In genomic region chr5:6328173-6328572, GRCh38 we compare ENCODE assay signal across 9 cellular contexts. TPM values are rescaled to one million over a fixed set of nuclear protein-coding genes. Genes with fewer than 3 reads are reported as not detected.
DNase-seq lines count a peak whose midpoint lies in the region; ATAC-seq and TF ChIP-seq lines count a peak whose summit lies in the region.
"Had no signal": no experiment of that assay in that cellular context is flagged by ENCODE, and none has a peak within 500 bp of the region (broad histone marks: within the 10 kb centered on the region; RNA-seq: fewer than 3 reads in every experiment).

No MANE protein-coding gene starts in this region.

- H3K9me3 Mint-ChIP-seq in immature natural killer cell: peaks cover 2 to 23% (median 7%) of the 10 kb centered on the region in 6 donors

- H3K27ac ChIP-seq in HEK293 (ENCODE audit: extremely low read depth, low read depth, low read length) (no peak overlapping the region), foreskin keratinocyte (no peak overlapping the region), sigmoid colon (no peak overlapping the region), tibial artery (no peak overlapping the region)

- peaks cover 0 to 6% (median 0%) of the 10 kb centered on the region in 3 donors for H3K27me3 Mint-ChIP-seq in immature natural killer cell (ENCODE audit: low read depth in 3 of 3)

- CTCF ChIA-PET in HEK293 (lab: Yijun Ruan, JAX): interaction anchor here (0.6 to 1.0 kb wide), 2 partner anchors 197 to 207 kb away, joined by 3 read pairs; no protein-coding TSS in a partner anchor

- TF ChIP-seq CTCF in HEK293 (tag by site-specific recombination; IDR thresholded peaks at IDR 0.05) (no peak), foreskin keratinocyte (conservative IDR thresholded peaks at IDR 0.05) (no peak), sigmoid colon (IDR thresholded peaks at IDR 0.05) (no peak), tibial artery (IDR thresholded peaks at IDR 0.05) (no peak)

- peaks cover 15 to 25% (median 16%) of the 10 kb centered on the region in 3 donors for H3K36me3 Mint-ChIP-seq in immature natural killer cell

- H3K9me3 ChIP-seq in HEK293 (ENCODE audit: control insufficient read depth, insufficient read depth, low read depth, low read length): no peaks in the 10 kb centered on the region
- peaks cover 5 to 12% (median 7%) of the 10 kb centered on the region in 4 donors for H3K9me3 ChIP-seq in sigmoid colon
- peaks cover 2 to 21% (median 9%) of the 10 kb centered on the region in 3 donors for H3K9me3 ChIP-seq in tibial artery

- TF ChIP-seq POLR2A in sigmoid colon (IDR thresholded peaks at IDR 0.05): no peak

- H3K27ac Mint-ChIP-seq in immature natural killer cell: no peak overlapping the region

- TF ChIP-seq EP300 in sigmoid colon (IDR thresholded peaks at IDR 0.05): no peak

- no peaks in the 10 kb centered on the region for H3K4me1 Mint-ChIP-seq in immature natural killer cell

- no peak for ATAC-seq in SK-N-SH treated with all-trans-retinoic acid at 6 μM for 48 hours
- no peak for ATAC-seq in foreskin keratinocyte

- POLR2A ChIA-PET in HEK293 (lab: Yijun Ruan, JAX): no interaction called here

- intact Hi-C loops in sigmoid colon (cut with DNase I) (no loop called here), tibial artery (cut with DNase I; ENCODE audit: low total_unique reads) (no loop called here)

- DNase-seq in ACHN (peak; percentile 42), foreskin keratinocyte (peak; percentile 2 to 4), immature natural killer cell (no peak), sigmoid colon (no peak), tibial artery (no peak), NCI-H69 (lab: John Stamatoyannopoulos, UW) (no peak)
- DNase-seq: activated gamma-delta T cell treated with Interleukin-2 at 50 U/mL for 16 hours had no signal

- no peaks in the 10 kb centered on the region for H3K27me3 ChIP-seq in foreskin keratinocyte
- no peaks in the 10 kb centered on the region for H3K27me3 ChIP-seq in sigmoid colon
- H3K27me3 ChIP-seq in tibial artery: no peaks in the 10 kb centered on the region

- in situ Hi-C loops in ACHN (cut with HindIII; ENCODE audit: low pct_ligation_motif_present, low pct_unique_long_range_greater_than_20kb, low sequenced_read_pairs): no loop called here

- H3K36me3 ChIP-seq in HEK293 (ENCODE audit: control insufficient read depth in 2 of 2, insufficient read depth in 1 of 2, low read length in 2 of 2): no peaks in the 10 kb centered on the region
- H3K36me3 ChIP-seq in sigmoid colon: peaks cover 0 to 6% (median 0%) of the 10 kb centered on the region in 4 donors
- H3K36me3 ChIP-seq in tibial artery: peaks cover 18 to 34% (median 18%) of the 10 kb centered on the region in 3 donors

- H3K4me1 ChIP-seq in HEK293 (ENCODE audit: control insufficient read depth, insufficient read depth, low read length): no peaks in the 10 kb centered on the region
- H3K4me1 ChIP-seq in foreskin keratinocyte: no peaks in the 10 kb centered on the region
- no peaks in the 10 kb centered on the region for H3K4me1 ChIP-seq in sigmoid colon
- H3K4me1 ChIP-seq in tibial artery: no peaks in the 10 kb centered on the region

- 45 to 46% methylated on average over 3 of the region's 3 CpGs for WGBS in sigmoid colon, 2 donors

- H3K4me3 ChIP-seq in HEK293 (ENCODE audit: low read depth, low read length): no peak overlapping the region
- no peak overlapping the region for H3K4me3 ChIP-seq in sigmoid colon
- no peak overlapping the region for H3K4me3 ChIP-seq in tibial artery

- no peak overlapping the region for H3K4me3 Mint-ChIP-seq in immature natural killer cell

TF ChIP-seq in HEK293, 187 proteins besides CTCF, POLR2A, EP300 and RAD21:
- TF ChIP-seq REST (tag by site-specific recombination; IDR thresholded peaks at IDR 0.05) (peak; percentile 98), ZNF645 (tag by site-specific recombination; IDR thresholded peaks at IDR 0.05) (no peak)

TF ChIP-seq in SK-N-SH treated with all-trans-retinoic acid at 6 μM for 48 hours, 23 proteins besides CTCF, POLR2A, EP300 and RAD21:
- TF ChIP-seq SNAI2 (CRISPR knock-in tag; IDR thresholded peaks at IDR 0.05) (0 out of 2 replicates have a peak, but pooled peaks have one; percentile 59), TSHZ2 (CRISPR knock-in tag; IDR thresholded peaks at IDR 0.05) (no peak)

RNA-seq across cellular contexts. Expression of gene MED10, which starts 50.2 kb away (rescaled TPM):
- total RNA-seq in foreskin keratinocyte: 21.5 and 22.8 TPM in 2 replicates
- polyA plus RNA-seq in foreskin keratinocyte: 45.7 and 46.7 TPM in 2 replicates
- 100 to 1,000 TPM; 115 to 161 (median 116) TPM for polyA plus RNA-seq in immature natural killer cell
- total RNA-seq in sigmoid colon: 10 to 100 TPM; 29.2 to 67.6 (median 37.3) TPM
- 10 to 100 TPM; 38.4 to 56.5 (median 46.2) TPM for polyA plus RNA-seq in sigmoid colon

Comparison
In these comparisons a context has a peak if more than half of its experiments do, and no peak if none do; other contexts are left out.
1. DNase-seq: peak in ACHN (single experiment) and foreskin keratinocyte (2 of 2); none in immature natural killer cell (0 of 3), sigmoid colon (single experiment), tibial artery (0 of 2) and NCI-H69 (single experiment).